In the genomic region with DNA sequence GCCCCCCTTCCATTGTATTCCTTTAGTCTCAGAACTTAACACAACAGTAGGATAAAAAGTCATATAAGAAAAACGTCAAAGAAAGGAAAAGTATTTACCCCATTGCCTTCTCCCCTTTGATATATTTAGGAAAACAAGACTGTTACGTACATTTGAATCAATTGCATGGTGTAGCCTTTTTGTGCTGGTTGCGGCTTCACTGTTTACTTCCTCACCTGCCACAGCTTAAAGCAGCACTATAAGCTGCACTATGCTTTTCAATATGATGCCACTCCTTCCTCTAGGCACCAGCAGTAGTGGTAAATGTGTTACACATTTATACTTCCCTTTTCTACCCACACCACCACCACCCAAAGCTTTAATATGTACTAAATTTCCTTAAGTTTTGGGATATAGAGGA, we compare ENCODE assay signal across 1 cellular context.
TF ChIP-seq lines count a peak whose summit lies in the region.

No MANE protein-coding gene starts in this region.

TF ChIP-seq in GM23338, 12 proteins besides CTCF, POLR2A, EP300 and RAD21 (continued from another document):
- TF ChIP-seq ETS1 (IDR thresholded peaks at IDR 0.05), result no peak
- TF ChIP-seq JUNB (IDR thresholded peaks at IDR 0.05; ENCODE audit: unreplicated experiment), result no peak
- no peak for TF ChIP-seq EZH2phosphoT487 (IDR thresholded peaks at IDR 0.05; ENCODE audit: unreplicated experiment)
- TF ChIP-seq NANOG (IDR thresholded peaks at IDR 0.05; ENCODE audit: borderline replicate concordance), result no peak
- TF ChIP-seq STAT1 (IDR thresholded peaks at IDR 0.05; ENCODE audit: unreplicated experiment), result no peak
- TF ChIP-seq, protein P1, sequence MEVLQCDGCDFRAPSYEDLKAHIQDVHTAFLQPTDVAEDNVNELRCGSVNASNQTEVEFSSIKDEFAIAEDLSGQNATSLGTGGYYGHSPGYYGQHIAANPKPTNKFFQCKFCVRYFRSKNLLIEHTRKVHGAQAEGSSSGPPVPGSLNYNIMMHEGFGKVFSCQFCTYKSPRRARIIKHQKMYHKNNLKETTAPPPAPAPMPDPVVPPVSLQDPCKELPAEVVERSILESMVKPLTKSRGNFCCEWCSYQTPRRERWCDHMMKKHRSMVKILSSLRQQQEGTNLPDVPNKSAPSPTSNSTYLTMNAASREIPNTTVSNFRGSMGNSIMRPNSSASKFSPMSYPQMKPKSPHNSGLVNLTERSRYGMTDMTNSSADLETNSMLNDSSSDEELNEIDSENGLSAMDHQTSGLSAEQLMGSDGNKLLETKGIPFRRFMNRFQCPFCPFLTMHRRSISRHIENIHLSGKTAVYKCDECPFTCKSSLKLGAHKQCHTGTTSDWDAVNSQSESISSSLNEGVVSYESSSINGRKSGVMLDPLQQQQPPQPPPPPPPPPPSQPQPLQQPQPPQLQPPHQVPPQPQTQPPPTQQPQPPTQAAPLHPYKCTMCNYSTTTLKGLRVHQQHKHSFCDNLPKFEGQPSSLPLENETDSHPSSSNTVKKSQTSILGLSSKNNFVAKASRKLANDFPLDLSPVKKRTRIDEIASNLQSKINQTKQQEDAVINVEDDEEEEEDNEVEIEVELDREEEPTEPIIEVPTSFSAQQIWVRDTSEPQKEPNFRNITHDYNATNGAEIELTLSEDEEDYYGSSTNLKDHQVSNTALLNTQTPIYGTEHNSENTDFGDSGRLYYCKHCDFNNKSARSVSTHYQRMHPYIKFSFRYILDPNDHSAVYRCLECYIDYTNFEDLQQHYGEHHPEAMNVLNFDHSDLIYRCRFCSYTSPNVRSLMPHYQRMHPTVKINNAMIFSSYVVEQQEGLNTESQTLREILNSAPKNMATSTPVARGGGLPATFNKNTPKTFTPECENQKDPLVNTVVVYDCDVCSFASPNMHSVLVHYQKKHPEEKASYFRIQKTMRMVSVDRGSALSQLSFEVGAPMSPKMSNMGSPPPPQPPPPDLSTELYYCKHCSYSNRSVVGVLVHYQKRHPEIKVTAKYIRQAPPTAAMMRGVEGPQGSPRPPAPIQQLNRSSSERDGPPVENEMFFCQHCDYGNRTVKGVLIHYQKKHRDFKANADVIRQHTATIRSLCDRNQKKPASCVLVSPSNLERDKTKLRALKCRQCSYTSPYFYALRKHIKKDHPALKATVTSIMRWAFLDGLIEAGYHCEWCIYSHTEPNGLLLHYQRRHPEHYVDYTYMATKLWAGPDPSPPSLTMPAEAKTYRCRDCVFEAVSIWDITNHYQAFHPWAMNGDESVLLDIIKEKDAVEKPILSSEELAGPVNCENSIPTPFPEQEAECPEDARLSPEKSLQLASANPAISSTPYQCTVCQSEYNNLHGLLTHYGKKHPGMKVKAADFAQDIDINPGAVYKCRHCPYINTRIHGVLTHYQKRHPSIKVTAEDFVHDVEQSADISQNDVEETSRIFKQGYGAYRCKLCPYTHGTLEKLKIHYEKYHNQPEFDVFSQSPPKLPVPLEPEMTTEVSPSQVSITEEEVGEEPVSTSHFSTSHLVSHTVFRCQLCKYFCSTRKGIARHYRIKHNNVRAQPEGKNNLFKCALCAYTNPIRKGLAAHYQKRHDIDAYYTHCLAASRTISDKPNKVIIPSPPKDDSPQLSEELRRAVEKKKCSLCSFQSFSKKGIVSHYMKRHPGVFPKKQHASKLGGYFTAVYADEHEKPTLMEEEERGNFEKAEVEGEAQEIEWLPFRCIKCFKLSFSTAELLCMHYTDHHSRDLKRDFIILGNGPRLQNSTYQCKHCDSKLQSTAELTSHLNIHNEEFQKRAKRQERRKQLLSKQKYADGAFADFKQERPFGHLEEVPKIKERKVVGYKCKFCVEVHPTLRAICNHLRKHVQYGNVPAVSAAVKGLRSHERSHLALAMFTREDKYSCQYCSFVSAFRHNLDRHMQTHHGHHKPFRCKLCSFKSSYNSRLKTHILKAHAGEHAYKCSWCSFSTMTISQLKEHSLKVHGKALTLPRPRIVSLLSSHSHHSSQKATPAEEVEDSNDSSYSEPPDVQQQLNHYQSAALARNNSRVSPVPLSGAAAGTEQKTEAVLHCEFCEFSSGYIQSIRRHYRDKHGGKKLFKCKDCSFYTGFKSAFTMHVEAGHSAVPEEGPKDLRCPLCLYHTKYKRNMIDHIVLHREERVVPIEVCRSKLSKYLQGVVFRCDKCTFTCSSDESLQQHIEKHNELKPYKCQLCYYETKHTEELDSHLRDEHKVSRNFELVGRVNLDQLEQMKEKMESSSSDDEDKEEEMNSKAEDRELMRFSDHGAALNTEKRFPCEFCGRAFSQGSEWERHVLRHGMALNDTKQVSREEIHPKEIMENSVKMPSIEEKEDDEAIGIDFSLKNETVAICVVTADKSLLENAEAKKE (CRISPR knock-in tag; IDR thresholded peaks at IDR 0.05), result no peak
- no peak for TF ChIP-seq ZNF331 (CRISPR knock-in tag; IDR thresholded peaks at IDR 0.05; ENCODE audit: low read depth)
